ENCODE assay signal across 1 cellular context in genomic region chr6:41578714-41579610, GRCh38.
TF ChIP-seq lines count a peak whose summit lies in the region.

No MANE protein-coding gene starts in this region.

TF ChIP-seq in HepG2, 621 proteins besides CTCF, POLR2A, EP300 and RAD21 (continued from another document and continues in another):
- TF ChIP-seq ZNF407 (CRISPR knock-in tag; IDR thresholded peaks at IDR 0.05; ENCODE audit: not compliant biosample characterization) = no peak
- TF ChIP-seq ATF5 (CRISPR knock-in tag; IDR thresholded peaks at IDR 0.05; ENCODE audit: low read depth) = no peak
- TF ChIP-seq ZNF558 (CRISPR knock-in tag; IDR thresholded peaks at IDR 0.05; ENCODE audit: borderline replicate concordance) = peak; percentile 84; the same call in 1 of the 2 replicates
- TF ChIP-seq SP1 (IDR thresholded peaks at IDR 0.05) = no peak
- peak; percentile 34; the same call in 1 of the 2 replicates for TF ChIP-seq SP1 (CRISPR knock-in tag; IDR thresholded peaks at IDR 0.05)
- TF ChIP-seq FOXA3 (CRISPR knock-in tag; IDR thresholded peaks at IDR 0.05) = peak; percentile 61
- no peak for TF ChIP-seq ZNF614 (CRISPR knock-in tag; IDR thresholded peaks at IDR 0.05; ENCODE audit: borderline replicate concordance)
- no peak for TF ChIP-seq ZMYM2 (CRISPR knock-in tag; IDR thresholded peaks at IDR 0.05)
- TF ChIP-seq BCL3 (CRISPR knock-in tag; IDR thresholded peaks at IDR 0.05) = no peak
- 0 out of 2 replicates have a peak, but pooled peaks have one; percentile 0 for TF ChIP-seq ZFP90 (CRISPR knock-in tag; IDR thresholded peaks at IDR 0.05; ENCODE audit: borderline replicate concordance)
- TF ChIP-seq MEIS1 (CRISPR knock-in tag; IDR thresholded peaks at IDR 0.05; ENCODE audit: borderline replicate concordance) = no peak
- TF ChIP-seq ZNF746 (CRISPR knock-in tag; IDR thresholded peaks at IDR 0.05) = no peak
- TF ChIP-seq AFF4 (CRISPR knock-in tag; IDR thresholded peaks at IDR 0.05) = no peak
- no peak for TF ChIP-seq MEIS2 (CRISPR knock-in tag; IDR thresholded peaks at IDR 0.05)
- no peak for TF ChIP-seq ZNF597 (CRISPR knock-in tag; IDR thresholded peaks at IDR 0.05)
- TF ChIP-seq TEF (CRISPR knock-in tag; IDR thresholded peaks at IDR 0.05) = no peak
- TF ChIP-seq DNMT3B (CRISPR knock-in tag; conservative IDR thresholded peaks at IDR 0.05) = no peak; the same call in 1 of the 2 replicates
- TF ChIP-seq SNAPC5 (CRISPR knock-in tag; IDR thresholded peaks at IDR 0.05; ENCODE audit: borderline replicate concordance) = 0 out of 2 replicates have a peak, but pooled peaks have one; percentile 29
- no peak for TF ChIP-seq RARG (CRISPR knock-in tag; IDR thresholded peaks at IDR 0.05; ENCODE audit: low read depth)
- TF ChIP-seq ATRX (CRISPR knock-in tag; IDR thresholded peaks at IDR 0.05; ENCODE audit: borderline replicate concordance) = no peak
- 0 out of 2 replicates have a peak, but pooled peaks have one; percentile 8 for TF ChIP-seq MTA1 (CRISPR knock-in tag; IDR thresholded peaks at IDR 0.05; ENCODE audit: borderline replicate concordance)
- TF ChIP-seq PAXIP1 (CRISPR knock-in tag; conservative IDR thresholded peaks at IDR 0.05) = peak; percentile 55; the same call in 1 of the 2 replicates
- TF ChIP-seq ZNF580 (CRISPR knock-in tag; IDR thresholded peaks at IDR 0.05; ENCODE audit: borderline replicate concordance, low read depth) = no peak
- no peak for TF ChIP-seq NR0B2 (CRISPR knock-in tag; IDR thresholded peaks at IDR 0.05)
- no peak for TF ChIP-seq ZNF720 (CRISPR knock-in tag; IDR thresholded peaks at IDR 0.05)
- TF ChIP-seq SALL2 (CRISPR knock-in tag; IDR thresholded peaks at IDR 0.05) = no peak
- no peak for TF ChIP-seq HNRNPUL1 (IDR thresholded peaks at IDR 0.05; ENCODE audit: low read depth, low read length)
- TF ChIP-seq ZFP62 (CRISPR knock-in tag; IDR thresholded peaks at IDR 0.05) = no peak
- TF ChIP-seq ZSCAN20 (CRISPR knock-in tag; IDR thresholded peaks at IDR 0.05; ENCODE audit: borderline replicate concordance) = no peak
- TF ChIP-seq ZNF567 (CRISPR knock-in tag; IDR thresholded peaks at IDR 0.05; ENCODE audit: borderline replicate concordance) = no peak
- no peak for TF ChIP-seq ZNF446 (CRISPR knock-in tag; IDR thresholded peaks at IDR 0.05)
- TF ChIP-seq ZNF441 (CRISPR knock-in tag; IDR thresholded peaks at IDR 0.05; ENCODE audit: borderline replicate concordance) = no peak
